ENCODE assay signal across 8 cellular contexts in the genomic region with DNA sequence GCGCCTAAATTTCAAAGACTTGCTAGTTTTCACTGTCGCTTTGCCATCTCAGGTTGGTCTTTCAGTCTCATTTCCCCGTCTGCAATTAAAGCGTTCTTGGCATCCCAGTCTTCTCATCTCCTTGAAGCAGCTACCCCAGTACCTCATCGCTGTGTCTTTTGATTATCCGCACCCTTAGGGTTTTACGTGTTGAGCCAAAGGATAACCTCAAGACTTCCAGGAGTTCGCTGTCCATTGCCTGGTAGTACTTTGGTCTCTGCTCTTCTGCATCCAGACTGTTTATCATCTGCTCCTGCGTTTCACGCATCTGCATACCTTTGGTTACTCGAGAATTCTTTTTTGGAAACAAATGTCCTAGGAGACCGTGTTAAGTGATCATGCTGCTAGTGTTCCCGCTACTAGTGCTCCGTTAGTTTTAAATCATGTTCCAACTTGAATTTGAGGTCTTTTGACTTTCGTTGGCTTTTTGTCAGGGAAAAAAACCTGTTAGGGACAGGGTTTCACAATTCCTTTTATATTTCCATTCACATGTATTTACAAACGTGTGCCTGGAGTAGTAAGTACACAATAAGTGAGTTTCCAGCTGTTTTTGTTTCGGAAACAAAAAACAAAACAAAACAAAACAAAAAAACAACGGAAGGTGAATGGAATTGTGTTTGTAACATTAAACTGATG. TPM values are rescaled to one million over a fixed set of nuclear protein-coding genes. Genes with fewer than 3 reads are reported as not detected.
DNase-seq lines count a peak whose midpoint lies in the region; ATAC-seq and TF ChIP-seq lines count a peak whose summit lies in the region.

No MANE protein-coding gene starts in this region.

- no peaks in the 10 kb centered on the region for H3K4me1 ChIP-seq in BE2C
- H3K4me1 ChIP-seq in fibroblast of lung (ENCODE audit: control insufficient read depth, extremely low read depth, insufficient read depth, low read length): no peaks in the 10 kb centered on the region

- H3K27me3 ChIP-seq in BE2C (no peaks in the 10 kb centered on the region), H7 (ENCODE audit: control insufficient read depth, insufficient read depth, low read length) (no peaks in the 10 kb centered on the region), fibroblast of lung (ENCODE audit: control insufficient read depth, insufficient read depth, low read length) (no peaks in the 10 kb centered on the region), neural cell (ENCODE audit: insufficient read depth, low read depth, low read length) (no peaks in the 10 kb centered on the region)

- H3K36me3 ChIP-seq in BE2C (peaks cover 3% of the 10 kb centered on the region), H7 (replicated peaks; ENCODE audit: control insufficient read depth, insufficient read depth, low read length) (no peaks in the 10 kb centered on the region; the same call in 1 of the 2 replicates), fibroblast of lung (ENCODE audit: control insufficient read depth, insufficient read depth, low read length) (no peaks in the 10 kb centered on the region), neural cell (ENCODE audit: insufficient read depth, low read length) (no peaks in the 10 kb centered on the region)

- H3F3A ChIP-seq in neural cell (ENCODE audit: insufficient read depth, low read length, poor library complexity, severe bottlenecking): no peaks in the 10 kb centered on the region

- peak overlapping the region; percentile 82 for H3K27ac ChIP-seq in fibroblast of lung (ENCODE audit: insufficient read depth, low read length)
- H3K27ac ChIP-seq in neural cell (ENCODE audit: low read length): peak overlapping the region; percentile 92

- CTCF ChIA-PET in T-cell (lab: Charles Lee): interaction anchor here (0.5 to 2.6 kb wide), 4 partner anchors 10 to 49 kb away, joined by 3 to 10 read pairs (median 4); a partner anchor contains a TSS

- no peaks in the 10 kb centered on the region for H3K9me3 ChIP-seq in BE2C
- no peaks in the 10 kb centered on the region for H3K9me3 ChIP-seq in fibroblast of lung (ENCODE audit: control insufficient read depth, insufficient read depth, low read depth, low read length)
- H3K9me3 ChIP-seq in neural cell (ENCODE audit: low read length): no peaks in the 10 kb centered on the region

- H3K9me2 ChIP-seq in neural cell (ENCODE audit: insufficient read depth, low read length): no peaks in the 10 kb centered on the region

- POLR2A ChIA-PET in T-cell (lab: Charles Lee): interaction anchor here (0.6 to 2.1 kb wide), 5 partner anchors 10 to 853 kb away, joined by 3 to 23 read pairs (median 8); a partner anchor contains a TSS

- TF ChIP-seq EP300 in neural cell (conservative IDR thresholded peaks at IDR 0.05; ENCODE audit: poor library complexity, severe bottlenecking): no peak

- H4K20me1 ChIP-seq in fibroblast of lung (ENCODE audit: control insufficient read depth, extremely low read depth, insufficient read depth, low read length) (peaks cover 3% of the 10 kb centered on the region), neural cell (ENCODE audit: insufficient read depth) (no peaks in the 10 kb centered on the region)

- no peak for ATAC-seq in T-cell (replicated peaks in 1 of 4)
- ATAC-seq in HG02610 (IDR thresholded peaks at IDR 0.05; ENCODE audit: unreplicated experiment): no peak

- peak overlapping the region; percentile 90 for H3K9ac ChIP-seq in fibroblast of lung (ENCODE audit: insufficient read depth, low read length)
- peak overlapping the region; percentile 88 for H3K9ac ChIP-seq in neural cell (ENCODE audit: low read length)

- H3K4me3 Mint-ChIP-seq in T-cell: peak overlapping the region; percentile 91 to 97 (median 95)

- H2AFZ ChIP-seq in fibroblast of lung (ENCODE audit: low read length) (no peak overlapping the region), neural cell (ENCODE audit: low read depth, low read length) (peak overlapping the region; percentile 82)

- TF ChIP-seq RAD21 in neural cell (conservative IDR thresholded peaks at IDR 0.05): no peak

- peak overlapping the region; percentile 80 to 83 for H3K27ac Mint-ChIP-seq in T-cell

- H3K27me3 Mint-ChIP-seq in T-cell: no peaks in the 10 kb centered on the region

- peaks cover 34 to 43% (median 42%) of the 10 kb centered on the region in 3 donors for H3K4me1 Mint-ChIP-seq in T-cell

- no peaks in the 10 kb centered on the region for H3K9me3 Mint-ChIP-seq in T-cell

- H3K79me2 ChIP-seq in fibroblast of lung (ENCODE audit: control insufficient read depth, insufficient read depth, low read length) (peaks cover 54% of the 10 kb centered on the region), neural cell (replicated peaks; ENCODE audit: insufficient read depth, low read length) (peaks cover 55% of the 10 kb centered on the region)

- peaks cover 14% of the 10 kb centered on the region for H3K36me3 Mint-ChIP-seq in T-cell

- TF ChIP-seq CTCF in BE2C (IDR thresholded peaks at IDR 0.05; ENCODE audit: low read depth, low read length) (no peak), fibroblast of lung (conservative IDR thresholded peaks at IDR 0.05 in 1 of 2, IDR thresholded peaks at IDR 0.05 in 1 of 2; ENCODE audit: low read depth in 1 of 2, low read length in 2 of 2) (no peak), neural cell (IDR thresholded peaks at IDR 0.05; ENCODE audit: poor library complexity, severe bottlenecking) (no peak)

- H3K4me3 ChIP-seq in BE2C (ENCODE audit: low read depth, low read length) (peak overlapping the region; percentile 90), H7 (ENCODE audit: insufficient read depth, low read depth, low read length) (peak overlapping the region; percentile 71), fibroblast of lung (replicated peaks in 1 of 4; ENCODE audit: control extremely low read depth in 1 of 4, insufficient read depth in 1 of 4, low read depth in 3 of 4, low read length in 4 of 4) (peak overlapping the region; percentile 83 to 98 (median 92)), neural cell (ENCODE audit: low read length) (peak overlapping the region; percentile 72)

- DNase-seq in BE2C: no peak
- DNase-seq in H7: peak; percentile 22
- DNase-seq in T-cell: no peak
- DNase-seq in fibroblast of lung (ENCODE audit: low read depth in 2 of 2): peak; percentile 50 to 74
- DNase-seq in activated gamma-delta T cell (lab: John Stamatoyannopoulos, UW): no peak
- no peak for DNase-seq in NCI-H446 treated with DMSO at 0.1 percent for 48 hours (lab: John Stamatoyannopoulos, UW)

- H3K4me2 ChIP-seq in fibroblast of lung (ENCODE audit: extremely low read depth, insufficient read depth, low read length): peak overlapping the region; percentile 85
- H3K4me2 ChIP-seq in neural cell (ENCODE audit: low read length): peak overlapping the region; percentile 90

TF ChIP-seq in neural cell, 6 proteins besides CTCF, POLR2A, EP300 and RAD21 (continues in another document):
- no peak for TF ChIP-seq MXI1 (conservative IDR thresholded peaks at IDR 0.05; ENCODE audit: poor library complexity, severe bottlenecking)
- TF ChIP-seq SMC3 (conservative IDR thresholded peaks at IDR 0.05; ENCODE audit: poor library complexity): no peak

RNA-seq across cellular contexts. Expression of a gene that starts 0.9 kb away (rescaled TPM):
- 21.3 TPM for polyA plus RNA-seq in BE2C (2012; ENCODE audit: insufficient read depth, insufficient read length, low read depth)
- total RNA-seq in H7 (2014; rRNA removed; shearing (Covaris generic)): 15.6 and 28.1 TPM in 2 replicates
- total RNA-seq in T-cell (10 to 100 TPM; 35.7 to 42.0 (median 37.7) TPM), fibroblast of lung (40.8 and 47.6 TPM in 2 replicates)
- polyA plus RNA-seq in fibroblast of lung (36.2 and 58.6 TPM in 2 replicates), neural cell (67.8 and 73.1 TPM in 2 replicates)
- 22.8 and 37.7 TPM in 2 replicates for polyA plus RNA-seq in fibroblast of lung (2012)
- polyA minus RNA-seq in fibroblast of lung (ENCODE audit: low replicate concordance) (32.1 and 52.6 TPM in 2 replicates), neural cell (163 and 169 TPM in 2 replicates)

RNA-seq across cellular contexts. Expression of a gene that starts 10.4 kb away (rescaled TPM):
- polyA plus RNA-seq in BE2C (2012; ENCODE audit: insufficient read depth, insufficient read length, low read depth): 8.4 TPM
- 1.9 and 2.3 TPM in 2 replicates for total RNA-seq in H7 (2014; rRNA removed; shearing (Covaris generic))
- total RNA-seq in T-cell (1 to 10 TPM; 5.4 to 7.3 (median 6.0) TPM), fibroblast of lung (5.1 and 5.6 TPM in 2 replicates)
- polyA plus RNA-seq in fibroblast of lung (3.8 and 7.9 TPM in 2 replicates), neural cell (7.0 and 8.5 TPM in 2 replicates)
- polyA plus RNA-seq in fibroblast of lung (2012): 1.8 and 3.7 TPM in 2 replicates
- polyA minus RNA-seq in fibroblast of lung (ENCODE audit: low replicate concordance) (0.48 and 3.0 TPM in 2 replicates), neural cell (14.1 and 21.5 TPM in 2 replicates)

RNA-seq across cellular contexts. Expression of a gene that starts 28.6 kb away (rescaled TPM):
- polyA plus RNA-seq in BE2C (2012; ENCODE audit: insufficient read depth, insufficient read length, low read depth): 12.2 TPM
- 8.6 and 11.7 TPM in 2 replicates for total RNA-seq in H7 (2014; rRNA removed; shearing (Covaris generic))
- 10 to 100 TPM in 3 of 5 donors, 1 to 10 TPM in 2; 3.5 to 14.8 (median 13.4) TPM for total RNA-seq in T-cell
- total RNA-seq in fibroblast of lung: 14.1 and 16.3 TPM in 2 replicates
- polyA plus RNA-seq in fibroblast of lung: 6.1 and 8.5 TPM in 2 replicates
- 4.5 and 6.3 TPM in 2 replicates for polyA plus RNA-seq in fibroblast of lung (2012)
- 0.47 and 0.96 TPM in 2 replicates for polyA minus RNA-seq in fibroblast of lung (ENCODE audit: low replicate concordance)
- 18.8 and 20.1 TPM in 2 replicates for polyA plus RNA-seq in neural cell
- polyA minus RNA-seq in neural cell: 78.4 and 78.8 TPM in 2 replicates

RNA-seq across cellular contexts. Expression of a gene that starts 36.5 kb away (rescaled TPM):
- polyA plus RNA-seq in BE2C (2012; ENCODE audit: insufficient read depth, insufficient read length, low read depth): 21.0 TPM
- 21.6 and 28.0 TPM in 2 replicates for total RNA-seq in H7 (2014; rRNA removed; shearing (Covaris generic))
- total RNA-seq in T-cell (10 to 100 TPM; 45.3 to 76.0 (median 59.8) TPM), fibroblast of lung (34.9 and 35.7 TPM in 2 replicates)
- polyA plus RNA-seq in fibroblast of lung (29.4 and 43.1 TPM in 2 replicates), neural cell (34.8 and 35.3 TPM in 2 replicates)
- polyA plus RNA-seq in fibroblast of lung (2012): 15.9 and 24.9 TPM in 2 replicates
- polyA minus RNA-seq in fibroblast of lung (ENCODE audit: low replicate concordance) (18.0 and 19.0 TPM in 2 replicates), neural cell (152 and 172 TPM in 2 replicates)

Comparison
In these comparisons a context has a peak if more than half of its experiments do, and no peak if none do; other contexts are left out.
1. DNase-seq: peak in H7 (single experiment) and fibroblast of lung (2 of 2); none in BE2C (single experiment), T-cell (0 of 34), activated gamma-delta T cell (single experiment) and NCI-H446 treated with DMSO at 0.1 percent for 48 hours (single experiment).
2. Peak in every context shown above with its lines, with median percentiles within 50 percentile points of each other: H3K4me3 ChIP-seq.